ENCODE assay signal across 1 cellular context in the genomic region with DNA sequence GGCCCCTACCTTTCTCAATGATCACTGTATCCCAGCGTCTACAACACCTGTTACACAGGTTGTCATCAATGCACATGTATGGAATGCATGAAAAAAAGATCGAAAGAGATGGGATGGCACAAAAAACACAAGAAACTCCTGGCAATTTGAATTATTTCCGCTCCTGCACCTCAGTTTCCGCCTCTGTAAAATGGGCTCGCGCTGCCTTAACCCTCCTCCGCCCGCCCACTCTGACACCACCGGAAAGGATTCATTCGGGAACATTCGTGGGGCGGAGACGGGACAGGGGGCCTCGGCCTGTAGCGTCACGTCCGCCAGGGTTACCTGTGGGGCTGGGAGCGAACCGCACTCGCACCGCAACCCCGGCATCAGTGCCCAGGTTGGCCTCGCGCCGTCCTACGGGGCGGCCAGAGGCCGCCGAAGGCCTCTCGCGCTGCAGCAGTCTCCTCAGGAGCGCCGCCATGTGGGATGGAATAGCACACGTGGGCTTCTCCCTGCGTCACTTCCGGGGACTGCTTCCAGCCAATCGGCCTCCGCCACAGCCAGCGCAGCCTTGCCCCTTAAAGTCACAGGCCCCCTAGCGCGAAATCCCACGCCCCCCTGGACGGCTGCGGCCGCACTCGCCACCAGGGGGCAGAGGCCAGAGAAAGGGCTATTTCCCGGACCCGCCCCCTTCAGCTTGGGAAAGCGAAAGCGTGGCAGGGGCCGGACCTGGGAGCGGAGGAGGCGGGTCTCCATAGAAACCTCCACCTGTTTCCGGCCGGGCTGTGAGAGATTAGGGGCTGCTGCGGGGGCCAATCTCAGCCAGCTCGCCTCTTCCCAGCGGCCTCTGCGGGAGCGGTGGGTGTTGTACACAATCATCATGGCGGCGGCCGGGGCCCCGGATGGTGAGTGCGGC.
TF ChIP-seq lines count a peak whose summit lies in the region.

EARS2 (minus strand) TSS at position 470 of the 898 bp plus-strand sequence; CDS start at position 463, 7 bp downstream.
A gene with protein sequence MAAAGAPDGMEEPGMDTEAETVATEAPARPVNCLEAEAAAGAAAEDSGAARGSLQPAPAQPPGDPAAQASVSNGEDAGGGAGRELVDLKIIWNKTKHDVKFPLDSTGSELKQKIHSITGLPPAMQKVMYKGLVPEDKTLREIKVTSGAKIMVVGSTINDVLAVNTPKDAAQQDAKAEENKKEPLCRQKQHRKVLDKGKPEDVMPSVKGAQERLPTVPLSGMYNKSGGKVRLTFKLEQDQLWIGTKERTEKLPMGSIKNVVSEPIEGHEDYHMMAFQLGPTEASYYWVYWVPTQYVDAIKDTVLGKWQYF (plus strand): TSS at position 847 of the 898 bp plus-strand sequence. CDS start 16 bp downstream, at position 863.

TF ChIP-seq in K562, 482 proteins besides CTCF, POLR2A, EP300 and RAD21 (continued from another document and continues in another):
- peak; percentile 73; the same call in 1 of the 2 replicates for TF ChIP-seq MGA (IDR thresholded peaks at IDR 0.05)
- peak; percentile 50; the same call in 1 of the 2 replicates for TF ChIP-seq ZNF134 (CRISPR knock-in tag; conservative IDR thresholded peaks at IDR 0.05)
- no peak for TF ChIP-seq WHSC1 (IDR thresholded peaks at IDR 0.05; ENCODE audit: low read length)
- no peak for TF ChIP-seq MCM5 (IDR thresholded peaks at IDR 0.05; ENCODE audit: low read depth)
- TF ChIP-seq, protein P1, sequence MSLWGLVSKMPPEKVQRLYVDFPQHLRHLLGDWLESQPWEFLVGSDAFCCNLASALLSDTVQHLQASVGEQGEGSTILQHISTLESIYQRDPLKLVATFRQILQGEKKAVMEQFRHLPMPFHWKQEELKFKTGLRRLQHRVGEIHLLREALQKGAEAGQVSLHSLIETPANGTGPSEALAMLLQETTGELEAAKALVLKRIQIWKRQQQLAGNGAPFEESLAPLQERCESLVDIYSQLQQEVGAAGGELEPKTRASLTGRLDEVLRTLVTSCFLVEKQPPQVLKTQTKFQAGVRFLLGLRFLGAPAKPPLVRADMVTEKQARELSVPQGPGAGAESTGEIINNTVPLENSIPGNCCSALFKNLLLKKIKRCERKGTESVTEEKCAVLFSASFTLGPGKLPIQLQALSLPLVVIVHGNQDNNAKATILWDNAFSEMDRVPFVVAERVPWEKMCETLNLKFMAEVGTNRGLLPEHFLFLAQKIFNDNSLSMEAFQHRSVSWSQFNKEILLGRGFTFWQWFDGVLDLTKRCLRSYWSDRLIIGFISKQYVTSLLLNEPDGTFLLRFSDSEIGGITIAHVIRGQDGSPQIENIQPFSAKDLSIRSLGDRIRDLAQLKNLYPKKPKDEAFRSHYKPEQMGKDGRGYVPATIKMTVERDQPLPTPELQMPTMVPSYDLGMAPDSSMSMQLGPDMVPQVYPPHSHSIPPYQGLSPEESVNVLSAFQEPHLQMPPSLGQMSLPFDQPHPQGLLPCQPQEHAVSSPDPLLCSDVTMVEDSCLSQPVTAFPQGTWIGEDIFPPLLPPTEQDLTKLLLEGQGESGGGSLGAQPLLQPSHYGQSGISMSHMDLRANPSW (CRISPR knock-in tag; IDR thresholded peaks at IDR 0.05): no peak
- TF ChIP-seq ZBTB12 (CRISPR knock-in tag; IDR thresholded peaks at IDR 0.05): peak; percentile 85
- no peak for TF ChIP-seq SRSF7 (optimal IDR thresholded peaks at IDR 0.05; ENCODE audit: low read depth, low read length)
- peak; percentile 34; the same call in 1 of the 2 replicates for TF ChIP-seq DPF2 (IDR thresholded peaks at IDR 0.05)
- 0 out of 2 replicates have a peak, but pooled peaks have one; percentile 13 for TF ChIP-seq KHSRP (IDR thresholded peaks at IDR 0.05)
- no peak for TF ChIP-seq CGGBP1 (CRISPR knock-in tag; IDR thresholded peaks at IDR 0.05)
- TF ChIP-seq POLR3A (IDR thresholded peaks at IDR 0.05; ENCODE audit: borderline replicate concordance, extremely low read depth, insufficient read depth, insufficient read length): no peak
- TF ChIP-seq PML (IDR thresholded peaks at IDR 0.05; ENCODE audit: low read length): peak; percentile 56; the same call in 1 of the 2 replicates
- TF ChIP-seq PHF8 (IDR thresholded peaks at IDR 0.05; ENCODE audit: borderline replicate concordance, low read length): peak; percentile 85
- TF ChIP-seq, protein P2, sequence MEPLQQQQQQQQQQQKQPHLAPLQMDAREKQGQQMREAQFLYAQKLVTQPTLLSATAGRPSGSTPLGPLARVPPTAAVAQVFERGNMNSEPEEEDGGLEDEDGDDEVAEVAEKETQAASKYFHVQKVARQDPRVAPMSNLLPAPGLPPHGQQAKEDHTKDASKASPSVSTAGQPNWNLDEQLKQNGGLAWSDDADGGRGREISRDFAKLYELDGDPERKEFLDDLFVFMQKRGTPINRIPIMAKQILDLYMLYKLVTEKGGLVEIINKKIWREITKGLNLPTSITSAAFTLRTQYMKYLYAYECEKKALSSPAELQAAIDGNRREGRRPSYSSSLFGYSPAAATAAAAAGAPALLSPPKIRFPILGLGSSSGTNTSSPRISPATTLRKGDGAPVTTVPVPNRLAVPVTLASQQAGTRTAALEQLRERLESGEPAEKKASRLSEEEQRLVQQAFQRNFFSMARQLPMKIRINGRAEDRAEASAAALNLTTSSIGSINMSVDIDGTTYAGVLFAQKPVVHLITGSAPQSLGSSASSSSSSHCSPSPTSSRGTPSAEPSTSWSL (CRISPR knock-in tag; IDR thresholded peaks at IDR 0.05; ENCODE audit: borderline replicate concordance): peak; percentile 61; the same call in 1 of the 2 replicates
- peak; percentile 64; the same call in 1 of the 2 replicates for TF ChIP-seq DMBX1 (CRISPR knock-in tag; IDR thresholded peaks at IDR 0.05; ENCODE audit: borderline replicate concordance)
- TF ChIP-seq KAT7 (CRISPR knock-in tag; IDR thresholded peaks at IDR 0.05; ENCODE audit: borderline replicate concordance): peak; percentile 25; the same call in 1 of the 2 replicates
- TF ChIP-seq SMAD3 (CRISPR knock-in tag; conservative IDR thresholded peaks at IDR 0.05): peak; percentile 61; the same call in 1 of the 2 replicates
- no peak for TF ChIP-seq DNMT1 (IDR thresholded peaks at IDR 0.05)
- TF ChIP-seq KDM5B (IDR thresholded peaks at IDR 0.05; ENCODE audit: insufficient replicate concordance, low read depth, low read length): peak; percentile 77
- TF ChIP-seq ZSCAN29 (IDR thresholded peaks at IDR 0.05): peak; percentile 45; the same call in 1 of the 2 replicates
- no peak for TF ChIP-seq MTF1 (CRISPR knock-in tag; IDR thresholded peaks at IDR 0.05; ENCODE audit: borderline replicate concordance)
- 0 out of 2 replicates have a peak, but pooled peaks have one; percentile 21 for TF ChIP-seq SMAD4 (CRISPR knock-in tag; conservative IDR thresholded peaks at IDR 0.05)
- TF ChIP-seq MIER1 (IDR thresholded peaks at IDR 0.05; ENCODE audit: low read depth): 0 out of 2 replicates have a peak, but pooled peaks have one; percentile 54
- TF ChIP-seq, protein P3, sequence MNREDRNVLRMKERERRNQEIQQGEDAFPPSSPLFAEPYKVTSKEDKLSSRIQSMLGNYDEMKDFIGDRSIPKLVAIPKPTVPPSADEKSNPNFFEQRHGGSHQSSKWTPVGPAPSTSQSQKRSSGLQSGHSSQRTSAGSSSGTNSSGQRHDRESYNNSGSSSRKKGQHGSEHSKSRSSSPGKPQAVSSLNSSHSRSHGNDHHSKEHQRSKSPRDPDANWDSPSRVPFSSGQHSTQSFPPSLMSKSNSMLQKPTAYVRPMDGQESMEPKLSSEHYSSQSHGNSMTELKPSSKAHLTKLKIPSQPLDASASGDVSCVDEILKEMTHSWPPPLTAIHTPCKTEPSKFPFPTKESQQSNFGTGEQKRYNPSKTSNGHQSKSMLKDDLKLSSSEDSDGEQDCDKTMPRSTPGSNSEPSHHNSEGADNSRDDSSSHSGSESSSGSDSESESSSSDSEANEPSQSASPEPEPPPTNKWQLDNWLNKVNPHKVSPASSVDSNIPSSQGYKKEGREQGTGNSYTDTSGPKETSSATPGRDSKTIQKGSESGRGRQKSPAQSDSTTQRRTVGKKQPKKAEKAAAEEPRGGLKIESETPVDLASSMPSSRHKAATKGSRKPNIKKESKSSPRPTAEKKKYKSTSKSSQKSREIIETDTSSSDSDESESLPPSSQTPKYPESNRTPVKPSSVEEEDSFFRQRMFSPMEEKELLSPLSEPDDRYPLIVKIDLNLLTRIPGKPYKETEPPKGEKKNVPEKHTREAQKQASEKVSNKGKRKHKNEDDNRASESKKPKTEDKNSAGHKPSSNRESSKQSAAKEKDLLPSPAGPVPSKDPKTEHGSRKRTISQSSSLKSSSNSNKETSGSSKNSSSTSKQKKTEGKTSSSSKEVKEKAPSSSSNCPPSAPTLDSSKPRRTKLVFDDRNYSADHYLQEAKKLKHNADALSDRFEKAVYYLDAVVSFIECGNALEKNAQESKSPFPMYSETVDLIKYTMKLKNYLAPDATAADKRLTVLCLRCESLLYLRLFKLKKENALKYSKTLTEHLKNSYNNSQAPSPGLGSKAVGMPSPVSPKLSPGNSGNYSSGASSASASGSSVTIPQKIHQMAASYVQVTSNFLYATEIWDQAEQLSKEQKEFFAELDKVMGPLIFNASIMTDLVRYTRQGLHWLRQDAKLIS (CRISPR knock-in tag; IDR thresholded peaks at IDR 0.05): peak; percentile 77
- TF ChIP-seq SMARCA5 (IDR thresholded peaks at IDR 0.05): peak; percentile 100
- peak; percentile 48 for TF ChIP-seq RBM22 (IDR thresholded peaks at IDR 0.05; ENCODE audit: low read depth, low read length, poor library complexity, severe bottlenecking)
- peak; percentile 87 to 97 for TF ChIP-seq SIN3A (IDR thresholded peaks at IDR 0.05; ENCODE audit: borderline replicate concordance in 2 of 2, control insufficient read depth in 1 of 2, low read depth in 2 of 2, low read length in 2 of 2)
